Comparison of ENCODE assay signal across 1 cellular context in the genomic region with DNA sequence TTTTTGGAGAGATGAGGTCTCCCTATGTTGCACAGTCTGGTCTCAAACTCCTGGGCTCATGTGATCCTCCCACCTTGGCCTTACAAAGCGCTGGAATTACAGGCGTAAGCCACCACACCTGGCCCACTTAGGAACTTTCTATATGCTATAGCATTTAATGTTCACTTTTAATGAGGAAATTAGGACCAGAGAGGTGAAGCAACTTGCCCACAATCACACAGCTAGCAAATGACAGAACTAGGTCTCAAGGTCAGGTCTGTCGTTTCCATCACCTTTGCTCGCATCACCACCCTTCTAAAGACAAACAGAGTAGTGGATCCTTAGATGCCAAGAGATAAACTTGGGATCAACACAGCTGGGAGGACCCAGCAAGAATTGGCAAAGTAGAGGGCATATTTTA.
TF ChIP-seq lines count a peak whose summit lies in the region.

No MANE protein-coding gene starts in this region.

TF ChIP-seq in K562, 482 proteins besides CTCF, POLR2A, EP300 and RAD21:
- TF ChIP-seq RBM25 (IDR thresholded peaks at IDR 0.05; ENCODE audit: low read depth, low read length, severe bottlenecking): peak; percentile 72
- no peak for TF ChIP-seq NR2F6 (CRISPR knock-in tag; IDR thresholded peaks at IDR 0.05)
- peak; percentile 44 for TF ChIP-seq ZFP36 (IDR thresholded peaks at IDR 0.05; ENCODE audit: low read depth, low read length, partially characterized antibody)
- peak; percentile 61; the same call in 1 of the 2 replicates for TF ChIP-seq BCOR (IDR thresholded peaks at IDR 0.05)
- 0 out of 4 replicates have a peak, but pooled peaks of 1 of the 2 experiments have one; percentile 14 for TF ChIP-seq KDM1A (IDR thresholded peaks at IDR 0.05)
